8 cellular contexts compared by ENCODE assay signal in the genomic region with DNA sequence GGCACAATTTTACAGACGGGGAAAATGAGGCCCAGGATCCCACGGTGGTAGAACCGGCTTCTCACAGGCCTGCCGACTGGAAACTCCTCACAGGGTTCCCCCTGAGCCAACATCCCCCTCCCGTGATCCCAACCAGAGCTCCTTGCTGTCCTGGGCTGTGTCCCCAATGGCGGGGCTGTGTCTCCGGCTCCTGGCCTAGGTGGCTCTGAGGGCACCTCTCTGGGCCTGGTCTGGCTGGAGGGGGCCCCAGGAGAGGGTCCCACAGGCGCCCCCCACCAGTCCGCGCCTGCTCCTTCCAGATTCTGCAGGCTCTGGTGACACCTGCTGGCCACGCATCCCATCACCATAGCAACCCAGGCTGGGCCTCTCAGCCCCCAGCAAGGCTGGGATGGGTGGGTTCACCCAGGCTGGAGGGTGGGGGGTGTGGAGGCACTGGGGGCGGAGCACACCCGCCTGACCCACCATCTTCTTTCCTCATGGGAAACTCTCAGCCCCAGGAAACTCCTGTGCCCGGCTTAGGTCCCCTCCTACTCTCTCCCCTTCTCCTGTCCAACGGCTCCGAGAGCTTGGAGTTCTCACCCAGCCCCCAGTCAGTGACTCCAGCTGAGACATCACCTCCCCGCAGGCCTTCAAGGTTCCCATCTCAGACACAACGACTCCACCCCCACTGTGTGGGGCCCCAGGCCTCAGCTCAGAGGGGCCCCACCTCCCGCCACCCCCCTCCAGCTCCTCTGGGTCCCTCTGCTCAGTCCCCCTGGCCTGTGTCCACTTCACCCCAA. TPM values are rescaled to one million over a fixed set of nuclear protein-coding genes. Genes with fewer than 3 reads are reported as not detected.
DNase-seq lines count a peak whose midpoint lies in the region; ATAC-seq and TF ChIP-seq lines count a peak whose summit lies in the region.

No MANE protein-coding gene starts in this region.

- no peaks in the 10 kb centered on the region for H3K36me3 ChIP-seq in prostate gland

- H3K27ac ChIP-seq in prostate gland = peak overlapping the region; percentile 32 to 33

- TF ChIP-seq CTCF in prostate gland (IDR thresholded peaks at IDR 0.05) = peak; percentile 62 to 81 (median 73)

- no peaks in the 10 kb centered on the region for H3K27me3 ChIP-seq in prostate gland (replicated peaks; ENCODE audit: insufficient read depth)

- intact Hi-C loops in activated naive CD4-positive, alpha-beta T cell treated with anti-CD3 and anti-CD28 coated beads for 36 hours (cut with micrococcal nuclease) = loop anchor here (1.0 to 2.0 kb wide), 3 partner anchors 54 to 210 kb away; no protein-coding TSS in a partner anchor
- intact Hi-C loops in Right ventricle myocardium inferior (cut with DNase I) = loop anchor here (1.0 kb wide), 2 partner anchors 84 to 210 kb away; no protein-coding TSS in a partner anchor
- intact Hi-C loops in prostate gland (cut with DNase I) = loop anchor here (5.0 kb wide), 1 partner anchor 208 kb away; no protein-coding TSS in a partner anchor

- CTCF ChIA-PET in activated naive CD4-positive, alpha-beta T cell treated with anti-CD3 and anti-CD28 coated beads for 36 hours (lab: Charles Lee) = interaction anchor here (0.7 to 3.0 kb wide), 6 partner anchors 34 to 210 kb away, joined by 4 to 22 read pairs (median 5); no protein-coding TSS in a partner anchor

- H3K4me1 Mint-ChIP-seq in activated naive CD4-positive, alpha-beta T cell treated with anti-CD3 and anti-CD28 coated beads for 36 hours (ENCODE audit: low read depth) = no peaks in the 10 kb centered on the region

- no peaks in the 10 kb centered on the region for H3K9me3 Mint-ChIP-seq in activated naive CD4-positive, alpha-beta T cell treated with anti-CD3 and anti-CD28 coated beads for 36 hours

- no peak overlapping the region for H3K4me3 ChIP-seq in prostate gland

- H3K27me3 Mint-ChIP-seq in activated naive CD4-positive, alpha-beta T cell treated with anti-CD3 and anti-CD28 coated beads for 36 hours (ENCODE audit: low read depth) = no peaks in the 10 kb centered on the region

- no peaks in the 10 kb centered on the region for H3K36me3 Mint-ChIP-seq in activated naive CD4-positive, alpha-beta T cell treated with anti-CD3 and anti-CD28 coated beads for 36 hours (ENCODE audit: low read depth)

- peaks cover 4% of the 10 kb centered on the region for H3K4me1 ChIP-seq in prostate gland (replicated peaks)

- no peak overlapping the region for H3K4me3 Mint-ChIP-seq in activated naive CD4-positive, alpha-beta T cell treated with anti-CD3 and anti-CD28 coated beads for 36 hours

- no peak overlapping the region for H3K27ac Mint-ChIP-seq in activated naive CD4-positive, alpha-beta T cell treated with anti-CD3 and anti-CD28 coated beads for 36 hours

- DNase-seq in NCI-H2196 (lab: John Stamatoyannopoulos, UW; ENCODE audit: unreplicated experiment) = peak; percentile 9
- no peak for DNase-seq in NCI-H2196 treated with DMSO at 0.1 percent for 48 hours (lab: John Stamatoyannopoulos, UW; ENCODE audit: unreplicated experiment)
- DNase-seq in NCI-H69 (lab: John Stamatoyannopoulos, UW) = peak; percentile 57
- DNase-seq in activated naive CD4-positive, alpha-beta T cell treated with anti-CD3 and anti-CD28 coated beads for 36 hours = peak; percentile 55
- DNase-seq in Right ventricle myocardium inferior (ENCODE audit: missing footprints) = peak; percentile 76
- DNase-seq in prostate gland (ENCODE audit: low spot score) = peak; percentile 56
- no peak for DNase-seq in GF-D8 (lab: John Stamatoyannopoulos, UW)

- TF ChIP-seq POLR2A in prostate gland (IDR thresholded peaks at IDR 0.05) = no peak

- no peaks in the 10 kb centered on the region for H3K9me3 ChIP-seq in prostate gland

- ATAC-seq in Right ventricle myocardium inferior (peak; percentile 66), HG02840 (IDR thresholded peaks at IDR 0.05; ENCODE audit: low FRiP score, unreplicated experiment) (no peak)

- WGBS in prostate gland = 16% methylated on average over 19 of the region's 19 CpGs

RNA-seq across cellular contexts. Expression of a gene that starts 27.1 kb away (rescaled TPM):
- total RNA-seq in activated naive CD4-positive, alpha-beta T cell treated with anti-CD3 and anti-CD28 coated beads for 36 hours = 10 to 100 TPM; 36.0 to 43.8 TPM
- 34.8 TPM for total RNA-seq in Right ventricle myocardium inferior
- 100 to 1,000 TPM; 138 to 290 TPM for total RNA-seq in prostate gland

Comparison
In these comparisons a context has a peak if more than half of its experiments do, and no peak if none do; other contexts are left out.
1. DNase-seq: peak in NCI-H2196 (single experiment), NCI-H69 (single experiment), activated naive CD4-positive, alpha-beta T cell treated with anti-CD3 and anti-CD28 coated beads for 36 hours (single experiment), Right ventricle myocardium inferior (single experiment) and prostate gland (single experiment); none in NCI-H2196 treated with DMSO at 0.1 percent for 48 hours (single experiment) and GF-D8 (single experiment).